10 cellular contexts compared by ENCODE assay signal in the genomic region with DNA sequence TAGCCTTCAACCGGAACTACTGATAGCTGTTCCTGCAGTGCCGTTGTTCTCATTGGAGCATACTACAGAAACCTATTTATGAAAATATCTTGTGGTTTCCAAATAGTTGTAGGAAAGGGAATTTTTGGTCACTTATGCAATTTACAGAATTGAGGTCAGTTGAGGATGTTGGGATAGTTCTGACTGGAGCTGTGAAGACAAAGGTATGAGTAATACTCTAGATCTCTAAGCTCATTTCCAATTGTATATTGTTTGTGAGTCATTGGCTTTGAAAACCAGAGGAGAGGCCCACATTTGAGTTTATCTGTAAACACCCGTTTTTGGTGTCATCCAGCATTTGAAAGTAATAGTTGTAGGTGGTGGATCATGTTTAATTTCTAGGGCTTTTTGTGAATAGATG.
DNase-seq lines count a peak whose midpoint lies in the region; ATAC-seq, FAIRE-seq and TF ChIP-seq lines count a peak whose summit lies in the region.
"Had no signal": no experiment of that assay in that cellular context is flagged by ENCODE, and none has a peak within 500 bp of the region (broad histone marks: within the 10 kb centered on the region; RNA-seq: fewer than 3 reads in every experiment).

No MANE protein-coding gene starts in this region.

- no peak for TF ChIP-seq POLR2A in GM12892 (IDR thresholded peaks at IDR 0.05; ENCODE audit: low read depth, low read length)

- peak; percentile 90 for ATAC-seq in esophagus mucosa
- ATAC-seq in HG03432 (IDR thresholded peaks at IDR 0.05; ENCODE audit: unreplicated experiment), result no peak
- ATAC-seq: effector memory CD8-positive, alpha-beta T cell; naive thymus-derived CD8-positive, alpha-beta T cell had no signal

- DNase-seq in EH (ENCODE audit: low read depth) (peak; percentile 96), RKO (ENCODE audit: low spot score) (peak; percentile 43), renal cortical epithelial cell (ENCODE audit: low read depth) (peak; percentile 97), NCI-H2171 (lab: John Stamatoyannopoulos, UW) (no peak), cortex of kidney (lab: John Stamatoyannopoulos, UW) (no peak), GM12892 (ENCODE audit: insufficient read length) (no peak)
- DNase-seq: effector memory CD8-positive, alpha-beta T cell; naive thymus-derived CD8-positive, alpha-beta T cell had no signal

- FAIRE-seq in GM12892 (lab: Jason Lieb, UNC), result no peak

Comparison
In these comparisons a context has a peak if more than half of its experiments do, and no peak if none do; other contexts are left out.
1. DNase-seq: peak in EH (single experiment), RKO (single experiment) and renal cortical epithelial cell (single experiment); none in NCI-H2171 (single experiment), cortex of kidney (single experiment) and GM12892 (single experiment).